In genomic region chr9:107422189-107422802, GRCh38 we compare ENCODE assay signal across 8 cellular contexts.
A peak's percentile ranks its signal among the peaks of the same experiment; 100 is the strongest.
DNase-seq lines count a peak whose midpoint lies in the region; ATAC-seq, FAIRE-seq and TF ChIP-seq lines count a peak whose summit lies in the region.

No MANE protein-coding gene starts in this region.

- no peak overlapping the region for H2AK9ac ChIP-seq in IMR-90 (replicated peaks; ENCODE audit: low read depth, low read length, poor library complexity)

- H3K4me3 ChIP-seq in AG04449 (ENCODE audit: low read depth, low read length) (no peak overlapping the region), IMR-90 (ENCODE audit: insufficient read depth, low read depth, low read length) (no peak overlapping the region), OCI-LY3 (ENCODE audit: low read length) (no peak overlapping the region), kidney (ENCODE audit: low read length in 2 of 2) (no peak overlapping the region)

- peak; percentile 60 for ATAC-seq in GM18511 (IDR thresholded peaks at IDR 0.05; ENCODE audit: unreplicated experiment)
- peak; percentile 94 for ATAC-seq in IMR-90 (ENCODE audit: low read depth)
- no peak for ATAC-seq in HG02571 (IDR thresholded peaks at IDR 0.05; ENCODE audit: unreplicated experiment)

- H3K4ac ChIP-seq in IMR-90 (ENCODE audit: low read depth, low read length) = no peak overlapping the region

- H3K56ac ChIP-seq in IMR-90 (ENCODE audit: extremely low read depth, insufficient read depth, low read length) = no peak overlapping the region

- H4K91ac ChIP-seq in IMR-90 (ENCODE audit: insufficient read depth, low read depth, low read length) = no peak overlapping the region

- H3K27me3 Mint-ChIP-seq in MCF 10A (ENCODE audit: insufficient read depth, unreplicated experiment) = no peaks in the 10 kb centered on the region

- H4K20me1 ChIP-seq in IMR-90 (ENCODE audit: insufficient read depth, low read length) = no peaks in the 10 kb centered on the region
- no peaks in the 10 kb centered on the region for H4K20me1 ChIP-seq in OCI-LY3 (ENCODE audit: insufficient read depth, low read length)

- FAIRE-seq in kidney (lab: Jason Lieb, UNC) = no peak

- H3K27me3 ChIP-seq in IMR-90 (ENCODE audit: control insufficient read depth, insufficient read depth, low read length) = peaks cover 7% of the 10 kb centered on the region
- peaks cover 22% of the 10 kb centered on the region for H3K27me3 ChIP-seq in OCI-LY3 (ENCODE audit: low read depth, low read length)

- no peak overlapping the region for H3K27ac Mint-ChIP-seq in MCF 10A (ENCODE audit: low read depth, unreplicated experiment)

- peaks cover 11% of the 10 kb centered on the region for H3K4me1 Mint-ChIP-seq in MCF 10A (ENCODE audit: insufficient read depth, unreplicated experiment)

- BruUV-seq in IMR-90 (replicated peaks; lab: Mats Ljungman, UMichigan) = no TSS peak
- BruUV-seq in MCF 10A (replicated peaks; lab: Mats Ljungman, UMichigan) = no TSS peak

- H3K79me1 ChIP-seq in IMR-90 (ENCODE audit: low read depth in 1 of 2, low read length in 2 of 2) = no peaks in the 10 kb centered on the region

- no peak overlapping the region for H2BK120ac ChIP-seq in IMR-90 (ENCODE audit: low read depth, low read length)

- H3K36me3 ChIP-seq in IMR-90 (ENCODE audit: control insufficient read depth, insufficient read depth, low read length) (no peaks in the 10 kb centered on the region), OCI-LY3 (replicated peaks; ENCODE audit: low read depth, low read length) (no peaks in the 10 kb centered on the region), kidney (ENCODE audit: control insufficient read depth in 1 of 2, insufficient read depth in 2 of 2, low read length in 2 of 2) (no peaks in the 10 kb centered on the region)

- H2AFZ ChIP-seq in IMR-90 (replicated peaks; ENCODE audit: low read length, poor library complexity) (peak overlapping the region; percentile 14), OCI-LY3 (ENCODE audit: low read depth, low read length) (no peak overlapping the region)

- H3K36me3 Mint-ChIP-seq in MCF 10A (ENCODE audit: insufficient read depth, unreplicated experiment) = no peaks in the 10 kb centered on the region

- CTCF ChIA-PET in AG04449 (lab: Yijun Ruan, JAX) (interaction anchor here (1.1 to 5.1 kb wide), 12 partner anchors 9 to 1531 kb away, joined by 3 to 41 read pairs (median 4); no protein-coding TSS in a partner anchor), IMR-90 (lab: Yijun Ruan, JAX) (interaction anchor here (0.6 to 1.4 kb wide), 4 partner anchors 10 to 417 kb away, joined by 3 to 4 read pairs (median 3); no protein-coding TSS in a partner anchor), MCF 10A (lab: Yijun Ruan, JAX) (interaction anchor here (0.6 to 2.5 kb wide), 21 partner anchors 8 to 1392 kb away, joined by 3 to 15 read pairs (median 4); no protein-coding TSS in a partner anchor)

- no peak for DNase-seq in AG04449 (ENCODE audit: low read depth, low spot score)
- peak; percentile 51 for DNase-seq in IMR-90
- peak; percentile 87 for DNase-seq in MCF 10A (ENCODE audit: unreplicated experiment)
- peak; percentile 75 for DNase-seq in kidney
- peak; percentile 9 for DNase-seq in stimulated activated CD4-positive, alpha-beta T cell treated with anti-CD3 and anti-CD28 coated beads, Interleukin-4, amount 100 ng/mL, for 24 hours

- peak; percentile 82 for TF ChIP-seq RAD21 in IMR-90 (IDR thresholded peaks at IDR 0.05; ENCODE audit: low read length)

- H3K27ac ChIP-seq in IMR-90 (ENCODE audit: insufficient read depth, low read length) (no peak overlapping the region), OCI-LY3 (ENCODE audit: low read length) (no peak overlapping the region), kidney (ENCODE audit: low read depth in 2 of 2, low read length in 2 of 2) (no peak overlapping the region)

- no peak overlapping the region for H2BK15ac ChIP-seq in IMR-90 (ENCODE audit: low read depth, low read length)

- no peak overlapping the region for H4K8ac ChIP-seq in IMR-90 (ENCODE audit: low read depth in 2 of 2, low read length in 2 of 2)

- H2AK5ac ChIP-seq in IMR-90 (ENCODE audit: low read depth, low read length) = no peak overlapping the region

- 13% methylated on average over 1 of the region's 7 CpGs; no CpG with 5 or more reads in 1 of the 2 experiments for WGBS in IMR-90 (ENCODE audit: extremely low coverage in 2 of 2, insufficient read length in 1 of 2), 2 experiments

- dilution Hi-C loops in IMR-90 (cut with HindIII; ENCODE audit: low sequenced_read_pairs, unreplicated experiment) = no loop called here

- H2BK5ac ChIP-seq in IMR-90 (ENCODE audit: low read depth, low read length, poor library complexity, severe bottlenecking) = no peak overlapping the region

- no peak overlapping the region for H4K5ac ChIP-seq in IMR-90 (ENCODE audit: low read depth, low read length)

- no peaks in the 10 kb centered on the region for H3K79me2 ChIP-seq in OCI-LY3 (ENCODE audit: low read length)

- no peak for TF ChIP-seq POLR2A in IMR-90 (IDR thresholded peaks at IDR 0.05; ENCODE audit: low read depth, low read length)

- H3K23ac ChIP-seq in IMR-90 (ENCODE audit: low read depth, low read length) = no peak overlapping the region

- intact Hi-C loops in IMR-90 (cut with micrococcal nuclease) (loop anchor here (1.0 to 5.0 kb wide), 2 partner anchors 1145 to 1339 kb away; no protein-coding TSS in a partner anchor), MCF 10A (cut with micrococcal nuclease) (loop anchor here (1.0 to 2.0 kb wide), 5 partner anchors 59 to 1392 kb away; no protein-coding TSS in a partner anchor), kidney (cut with DNase I) (no loop called here)

- no peak overlapping the region for H2BK20ac ChIP-seq in IMR-90 (ENCODE audit: low read depth, low read length)

- no peaks in the 10 kb centered on the region for H3K9me3 ChIP-seq in IMR-90 (ENCODE audit: control insufficient read depth, insufficient read depth, low read length)
- no peaks in the 10 kb centered on the region for H3K9me3 ChIP-seq in OCI-LY3 (ENCODE audit: insufficient read depth, low read length)
- H3K9me3 ChIP-seq in kidney (ENCODE audit: control insufficient read depth in 1 of 2, low read length in 2 of 2) = no peaks in the 10 kb centered on the region

- no peaks in the 10 kb centered on the region for H3K9me1 ChIP-seq in IMR-90 (ENCODE audit: insufficient read depth, low read length)

- no peaks in the 10 kb centered on the region for H3K4me1 ChIP-seq in IMR-90 (ENCODE audit: control insufficient read depth, insufficient read depth, low read length)
- H3K4me1 ChIP-seq in OCI-LY3 (ENCODE audit: low read length) = peaks cover 5% of the 10 kb centered on the region; the same call in 1 of the 2 replicates
- no peaks in the 10 kb centered on the region for H3K4me1 ChIP-seq in kidney (ENCODE audit: control insufficient read depth in 1 of 2, insufficient read depth in 1 of 2, low read depth in 1 of 2, low read length in 2 of 2)

- no peak overlapping the region for H3K14ac ChIP-seq in IMR-90 (replicated peaks; ENCODE audit: low read depth, low read length)

- peak; percentile 59 for TF ChIP-seq CTCF in AG04449 (IDR thresholded peaks at IDR 0.05; ENCODE audit: insufficient read depth, low read length, missing control alignments)
- TF ChIP-seq CTCF in IMR-90 (conservative IDR thresholded peaks at IDR 0.05; ENCODE audit: low read depth, low read length) = peak; percentile 63
- peak; percentile 64 for TF ChIP-seq CTCF in OCI-LY3 (IDR thresholded peaks at IDR 0.05; ENCODE audit: low read depth, low read length)
- peak; percentile 56 for TF ChIP-seq CTCF in MCF 10A (IDR thresholded peaks at IDR 0.05; ENCODE audit: unreplicated experiment)
- TF ChIP-seq CTCF in kidney (IDR thresholded peaks at IDR 0.05; ENCODE audit: borderline replicate concordance, extremely low read depth, insufficient read depth) = peak; percentile 68

- no peak overlapping the region for H3K9ac ChIP-seq in IMR-90 (ENCODE audit: low read depth, low read length)
- no peak overlapping the region for H3K9ac ChIP-seq in OCI-LY3 (ENCODE audit: low read length)
- no peak overlapping the region for H3K9ac ChIP-seq in kidney (ENCODE audit: low read length in 2 of 2)

- H3K9me3 Mint-ChIP-seq in MCF 10A (ENCODE audit: unreplicated experiment) = no peaks in the 10 kb centered on the region

- H3K4me2 ChIP-seq in IMR-90 (ENCODE audit: low read depth, low read length) (no peak overlapping the region), OCI-LY3 (ENCODE audit: low read length) (no peak overlapping the region)

- POLR2A ChIA-PET in AG04449 (lab: Yijun Ruan, JAX) = no interaction called here
- POLR2A ChIA-PET in IMR-90 (lab: Charles Lee; ENCODE audit: unreplicated experiment) = no interaction called here
- POLR2A ChIA-PET in MCF 10A (lab: Yijun Ruan, JAX) = interaction anchor here (0.7 to 1.5 kb wide), 3 partner anchors 61 to 1146 kb away, joined by 3 to 4 read pairs (median 3); no protein-coding TSS in a partner anchor

- in situ Hi-C loops in IMR-90 (cut with MboI; ENCODE audit: low sequenced_read_pairs) = no loop called here

- H3K18ac ChIP-seq in IMR-90 (ENCODE audit: low read depth, low read length) = no peak overlapping the region

- H3K4me3 Mint-ChIP-seq in MCF 10A (ENCODE audit: unreplicated experiment) = no peak overlapping the region

TF ChIP-seq in IMR-90, 13 proteins besides CTCF, POLR2A, EP300 and RAD21:
- TF ChIP-seq NFE2L2 (IDR thresholded peaks at IDR 0.05; ENCODE audit: low read depth, low read length) = no peak
- TF ChIP-seq BHLHE40 (IDR thresholded peaks at IDR 0.05; ENCODE audit: low read depth, low read length) = peak; percentile 87
- TF ChIP-seq USF2 (IDR thresholded peaks at IDR 0.05; ENCODE audit: low read depth, low read length) = peak; percentile 91
- TF ChIP-seq SMC3 (IDR thresholded peaks at IDR 0.05; ENCODE audit: low read depth, low read length) = peak; percentile 53
- no peak for TF ChIP-seq CHD1 (IDR thresholded peaks at IDR 0.05; ENCODE audit: low read depth, low read length)
